ENCODE assay signal across 2 cellular contexts in genomic region chr10:71664585-71664984, GRCh38.
TF ChIP-seq lines count a peak whose summit lies in the region.

No MANE protein-coding gene starts in this region.

TF ChIP-seq in HepG2, 621 proteins besides CTCF, POLR2A, EP300 and RAD21:
- TF ChIP-seq ZNF883 (CRISPR knock-in tag; IDR thresholded peaks at IDR 0.05; ENCODE audit: not compliant biosample characterization) (no peak), HNRNPK (IDR thresholded peaks at IDR 0.05; ENCODE audit: low read depth, low read length, poor library complexity, severe bottlenecking) (peak; percentile 50)

TF ChIP-seq in H1, 55 proteins besides CTCF, POLR2A, EP300 and RAD21:
- TF ChIP-seq KDM1A (IDR thresholded peaks at IDR 0.05; ENCODE audit: borderline replicate concordance, low read length), result 0 out of 2 replicates have a peak, but pooled peaks have one; percentile 27
- no peak for TF ChIP-seq CHD1 (IDR thresholded peaks at IDR 0.05; ENCODE audit: low read depth, low read length)
